20 cellular contexts compared by ENCODE assay signal in the genomic region with DNA sequence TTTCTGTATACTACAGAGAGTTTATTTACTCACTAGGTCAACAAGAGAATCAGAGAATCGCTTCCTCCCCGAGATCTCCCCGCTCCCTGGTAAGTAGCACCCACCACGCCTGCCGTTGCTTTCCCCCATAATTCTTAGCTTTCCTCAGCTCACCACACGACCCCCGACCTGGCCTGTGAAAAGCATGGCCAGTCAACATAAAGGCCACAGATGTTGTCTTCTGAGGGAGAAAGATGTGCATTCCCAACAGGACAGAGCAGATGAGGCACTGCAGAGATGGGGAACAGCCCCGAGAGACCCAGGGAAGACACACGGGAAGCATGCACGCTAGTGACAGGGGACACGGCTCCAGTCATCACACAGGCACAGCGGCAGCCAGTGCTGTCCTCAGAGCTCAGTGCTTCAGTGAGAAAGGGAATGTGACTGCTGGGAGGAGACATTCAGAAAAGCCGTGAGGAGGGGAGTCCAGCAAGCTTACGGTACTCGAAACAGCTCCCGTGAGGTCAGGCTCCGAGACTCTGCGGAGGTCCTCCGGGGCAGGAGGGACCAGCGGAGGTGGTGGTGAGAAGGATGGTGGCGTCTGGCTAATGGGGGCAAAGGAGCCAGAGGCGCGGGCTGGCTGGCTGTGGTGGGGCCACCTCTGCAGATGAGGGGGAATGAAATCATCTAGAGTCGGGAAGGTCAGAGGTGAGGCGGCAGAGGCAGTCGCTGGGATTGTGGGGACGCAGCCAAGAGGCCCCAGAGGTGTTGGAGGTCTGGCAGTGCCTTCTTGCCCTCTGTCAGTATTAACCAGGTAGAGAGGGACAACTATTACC.
DNase-seq lines count a peak whose midpoint lies in the region; ATAC-seq and TF ChIP-seq lines count a peak whose summit lies in the region.
"Had no signal": no experiment of that assay in that cellular context is flagged by ENCODE, and none has a peak within 500 bp of the region (broad histone marks: within the 10 kb centered on the region; RNA-seq: fewer than 3 reads in every experiment).

No MANE protein-coding gene starts in this region.

- no peaks in the 10 kb centered on the region for H3K9me3 Mint-ChIP-seq in GM23338
- no peaks in the 10 kb centered on the region for H3K9me3 Mint-ChIP-seq in stimulated activated memory B cell treated with anti-CD40 and anti-IgM and Interleukin-4, amounts not matched to agents 10 μg/mL and 1 μg/mL and 100 μg/mL, for 72 hours
- H3K9me3 Mint-ChIP-seq: activated CD4-positive, alpha-beta memory T cell treated with anti-CD3 and anti-CD28 coated beads, Interleukin-2, amount 10 ng/mL, durations not matched to agents 7 days and 5 days; activated naive CD8-positive, alpha-beta T cell treated with anti-CD3 and anti-CD28 coated beads, Interleukin-2, amount 10 ng/mL, durations not matched to agents 7 days and 5 days; CD4-positive, alpha-beta memory T cell; HFFc6 had no signal

- H3K9me3 ChIP-seq in esophagus (ENCODE audit: control insufficient read depth in 2 of 2, insufficient read depth in 1 of 2, low read depth in 1 of 2, low read length in 1 of 2), result no peaks in the 10 kb centered on the region
- no peaks in the 10 kb centered on the region for H3K9me3 ChIP-seq in muscle layer of colon (ENCODE audit: low read length)
- no peaks in the 10 kb centered on the region for H3K9me3 ChIP-seq in subcutaneous abdominal adipose tissue (ENCODE audit: control insufficient read depth in 5 of 5, low read length in 5 of 5)

- H3K9me2 ChIP-seq in GM23338 (ENCODE audit: insufficient read depth), result no peaks in the 10 kb centered on the region

- H3K4me2 ChIP-seq in GM23338, result no peak overlapping the region

- no peak overlapping the region for H3K4me3 Mint-ChIP-seq in GM23338
- no peak overlapping the region for H3K4me3 Mint-ChIP-seq in stimulated activated memory B cell treated with anti-CD40 and anti-IgM and Interleukin-4, amounts not matched to agents 10 μg/mL and 1 μg/mL and 100 μg/mL, for 72 hours
- H3K4me3 Mint-ChIP-seq: activated CD4-positive, alpha-beta memory T cell treated with anti-CD3 and anti-CD28 coated beads, Interleukin-2, amount 10 ng/mL, durations not matched to agents 7 days and 5 days; activated naive CD8-positive, alpha-beta T cell treated with anti-CD3 and anti-CD28 coated beads, Interleukin-2, amount 10 ng/mL, durations not matched to agents 7 days and 5 days; CD4-positive, alpha-beta memory T cell; HFFc6 had no signal

- ATAC-seq in GM23338, result no peak
- no peak for ATAC-seq in stimulated activated memory B cell treated with anti-CD40 and anti-IgM and Interleukin-4, amounts not matched to agents 10 μg/mL and 1 μg/mL and 100 μg/mL, for 72 hours
- ATAC-seq: Panc1 had no signal

- no peaks in the 10 kb centered on the region for H3K79me2 ChIP-seq in GM23338 (replicated peaks; ENCODE audit: insufficient read depth)
- H3K79me2 ChIP-seq: parathyroid adenoma had no signal

- H3K27ac Mint-ChIP-seq in GM23338, result peak overlapping the region; percentile 47
- H3K27ac Mint-ChIP-seq in stimulated activated memory B cell treated with anti-CD40 and anti-IgM and Interleukin-4, amounts not matched to agents 10 μg/mL and 1 μg/mL and 100 μg/mL, for 72 hours, result no peak overlapping the region
- H3K27ac Mint-ChIP-seq: activated CD4-positive, alpha-beta memory T cell treated with anti-CD3 and anti-CD28 coated beads, Interleukin-2, amount 10 ng/mL, durations not matched to agents 7 days and 5 days; activated naive CD8-positive, alpha-beta T cell treated with anti-CD3 and anti-CD28 coated beads, Interleukin-2, amount 10 ng/mL, durations not matched to agents 7 days and 5 days; CD4-positive, alpha-beta memory T cell; HFFc6 had no signal

- no peaks in the 10 kb centered on the region for H4K20me1 ChIP-seq in GM23338 (replicated peaks; ENCODE audit: insufficient read depth)

- H3K4me3 ChIP-seq in GM23338 (no peak overlapping the region), esophagus (ENCODE audit: low read depth in 1 of 2, low read length in 2 of 2) (no peak overlapping the region), muscle layer of colon (ENCODE audit: low read depth in 1 of 2, low read length in 2 of 2) (no peak overlapping the region), subcutaneous abdominal adipose tissue (ENCODE audit: low read depth in 1 of 5, low read length in 5 of 5) (peak overlapping the region; percentile 66 to 99 (median 75))

- H3K27me3 Mint-ChIP-seq in GM23338 (ENCODE audit: insufficient read depth, low read depth, poor library complexity), result peaks cover 6% of the 10 kb centered on the region
- H3K27me3 Mint-ChIP-seq in stimulated activated memory B cell treated with anti-CD40 and anti-IgM and Interleukin-4, amounts not matched to agents 10 μg/mL and 1 μg/mL and 100 μg/mL, for 72 hours, result peaks cover 24% of the 10 kb centered on the region
- H3K27me3 Mint-ChIP-seq: CD4-positive, alpha-beta memory T cell had no signal

- no peaks in the 10 kb centered on the region for H3F3A ChIP-seq in GM23338 (replicated peaks; ENCODE audit: low read depth)

- 82 to 83% methylated on average over 27 of the region's 27 CpGs for WGBS in esophagus, 2 donors

- H3K36me3 Mint-ChIP-seq in GM23338 (ENCODE audit: low read depth), result peaks cover 4% of the 10 kb centered on the region; the same call in 1 of the 3 replicates
- no peaks in the 10 kb centered on the region for H3K36me3 Mint-ChIP-seq in stimulated activated memory B cell treated with anti-CD40 and anti-IgM and Interleukin-4, amounts not matched to agents 10 μg/mL and 1 μg/mL and 100 μg/mL, for 72 hours
- H3K36me3 Mint-ChIP-seq: activated naive CD8-positive, alpha-beta T cell treated with anti-CD3 and anti-CD28 coated beads, Interleukin-2, amount 10 ng/mL, durations not matched to agents 7 days and 5 days; CD4-positive, alpha-beta memory T cell had no signal

- no peak overlapping the region for H3K27ac ChIP-seq in GM23338 (ENCODE audit: low read depth)
- peak overlapping the region; percentile 22 to 58 for H3K27ac ChIP-seq in esophagus (ENCODE audit: low read depth in 2 of 2, low read length in 1 of 2)
- peak overlapping the region; percentile 71 for H3K27ac ChIP-seq in muscle layer of colon (ENCODE audit: low read depth, low read length)
- peak overlapping the region; percentile 99 for H3K27ac ChIP-seq in subcutaneous abdominal adipose tissue (ENCODE audit: low read depth, low read length)
- H3K27ac ChIP-seq: epithelial cell of prostate, parathyroid adenoma had no signal

- H3K4me1 ChIP-seq in GM23338 (ENCODE audit: insufficient read depth) (peaks cover 32% of the 10 kb centered on the region), esophagus (ENCODE audit: control insufficient read depth in 2 of 2, insufficient read depth in 2 of 2, low read length in 1 of 2) (no peaks in the 10 kb centered on the region), muscle layer of colon (ENCODE audit: insufficient read depth, low read length) (peaks cover 58% of the 10 kb centered on the region), subcutaneous abdominal adipose tissue (ENCODE audit: control insufficient read depth in 5 of 5, insufficient read depth in 5 of 5, low read length in 5 of 5) (peaks cover 7 to 73% (median 70%) of the 10 kb centered on the region in 5 donors)
- H3K4me1 ChIP-seq: parathyroid adenoma had no signal

- DNase-seq in GM23338 (ENCODE audit: low spot score) (no peak), NCI-H446 treated with DMSO at 0.1 percent for 48 hours (lab: John Stamatoyannopoulos, UW) (no peak), DMS 273 (lab: John Stamatoyannopoulos, UW; ENCODE audit: unreplicated experiment) (no peak)
- no peak for DNase-seq in stimulated activated CD4-positive, alpha-beta T cell treated with anti-CD3 and anti-CD28 coated beads, Interleukin-12 subunit alpha, Interleukin-12 subunit beta, amount 100 ng/mL, for 4 hours
- DNase-seq: activated CD4-positive, alpha-beta memory T cell treated with anti-CD3 and anti-CD28 coated beads, Interleukin-2, amount 10 ng/mL, durations not matched to agents 7 days and 5 days; activated naive CD8-positive, alpha-beta T cell treated with anti-CD3 and anti-CD28 coated beads, Interleukin-2, amount 10 ng/mL, durations not matched to agents 7 days and 5 days; CD4-positive, alpha-beta memory T cell; GF-D8; HFFc6; IMR-90; MV-4-11; NCI-H2081 treated with DMSO at 0.1 percent for 48 hours; stimulated activated CD4-positive, alpha-beta T cell treated with anti-CD3 and anti-CD28 coated beads, Interleukin-15, amount 100 ng/mL, for 24 hours had no signal

- no peak overlapping the region for H2AFZ ChIP-seq in GM23338
- H2AFZ ChIP-seq: parathyroid adenoma had no signal

- H3K27me3 ChIP-seq in GM23338 (ENCODE audit: insufficient read depth) (no peaks in the 10 kb centered on the region), esophagus (ENCODE audit: control insufficient read depth in 1 of 2, insufficient read depth in 2 of 2, low read length in 2 of 2) (no peaks in the 10 kb centered on the region), muscle layer of colon (ENCODE audit: control insufficient read depth in 1 of 2, insufficient read depth in 2 of 2, low read length in 2 of 2) (no peaks in the 10 kb centered on the region), subcutaneous abdominal adipose tissue (ENCODE audit: control insufficient read depth in 5 of 5, insufficient read depth in 4 of 5, low read length in 5 of 5) (no peaks in the 10 kb centered on the region)

- TF ChIP-seq CTCF in GM23338 (conservative IDR thresholded peaks at IDR 0.05; ENCODE audit: low read depth in 2 of 2), result no peak

- H3K36me3 ChIP-seq in GM23338 (ENCODE audit: insufficient read depth), result no peaks in the 10 kb centered on the region
- peaks cover 0 to 3% of the 10 kb centered on the region in 2 donors for H3K36me3 ChIP-seq in esophagus (ENCODE audit: control insufficient read depth in 2 of 2, insufficient read depth in 2 of 2, low read length in 1 of 2)
- H3K36me3 ChIP-seq in muscle layer of colon (ENCODE audit: insufficient read depth, low read length), result peaks cover 59% of the 10 kb centered on the region
- H3K36me3 ChIP-seq in subcutaneous abdominal adipose tissue (ENCODE audit: control insufficient read depth in 5 of 5, insufficient read depth in 5 of 5, low read length in 5 of 5), result peaks cover 0 to 12% (median 6%) of the 10 kb centered on the region in 5 donors

- no peak overlapping the region for H3K9ac ChIP-seq in muscle layer of colon (ENCODE audit: low read length)
- peak overlapping the region; percentile 89 to 100 (median 94) for H3K9ac ChIP-seq in subcutaneous abdominal adipose tissue (ENCODE audit: low read length in 5 of 5)
- H3K9ac ChIP-seq: parathyroid adenoma had no signal

- H3K4me1 Mint-ChIP-seq in GM23338, result peaks cover 54% of the 10 kb centered on the region
- no peaks in the 10 kb centered on the region for H3K4me1 Mint-ChIP-seq in stimulated activated memory B cell treated with anti-CD40 and anti-IgM and Interleukin-4, amounts not matched to agents 10 μg/mL and 1 μg/mL and 100 μg/mL, for 72 hours
- H3K4me1 Mint-ChIP-seq: activated CD4-positive, alpha-beta memory T cell treated with anti-CD3 and anti-CD28 coated beads, Interleukin-2, amount 10 ng/mL, durations not matched to agents 7 days and 5 days; activated naive CD8-positive, alpha-beta T cell treated with anti-CD3 and anti-CD28 coated beads, Interleukin-2, amount 10 ng/mL, durations not matched to agents 7 days and 5 days; CD4-positive, alpha-beta memory T cell had no signal

TF ChIP-seq in GM23338, 12 proteins besides CTCF, POLR2A, EP300 and RAD21 (continues in another document):
- no peak for TF ChIP-seq JUNB (IDR thresholded peaks at IDR 0.05; ENCODE audit: unreplicated experiment)
- no peak for TF ChIP-seq ZNF331 (CRISPR knock-in tag; IDR thresholded peaks at IDR 0.05; ENCODE audit: low read depth)

Comparison
In these comparisons a context has a peak if more than half of its experiments do, and no peak if none do; other contexts are left out.
1. H3K4me3 ChIP-seq: peak in subcutaneous abdominal adipose tissue (5 of 5); none in GM23338 (single experiment), esophagus (0 of 2) and muscle layer of colon (0 of 2).